Comparison of ENCODE assay signal across 26 cellular contexts in genomic region chr4:113461281-113461680, GRCh38.
DNase-seq lines count a peak whose midpoint lies in the region; ATAC-seq, FAIRE-seq and TF ChIP-seq lines count a peak whose summit lies in the region.
"Had no signal": no experiment of that assay in that cellular context is flagged by ENCODE, and none has a peak within 500 bp of the region (broad histone marks: within the 10 kb centered on the region; RNA-seq: fewer than 3 reads in every experiment).

No MANE protein-coding gene starts in this region.

- H3K4me1 ChIP-seq in H1 (replicated peaks in 1 of 4; ENCODE audit: control insufficient read depth in 3 of 4, insufficient read depth in 4 of 4, low read length in 3 of 4) (no peaks in the 10 kb centered on the region), heart left ventricle (peaks cover 0 to 2% (median 0%) of the 10 kb centered on the region in 12 donors)
- H3K4me1 ChIP-seq: BE2C had no signal

- no peak overlapping the region for H3K27ac ChIP-seq in H1 (ENCODE audit: low read depth, low read length)
- no peak overlapping the region for H3K27ac ChIP-seq in heart left ventricle
- H3K27ac ChIP-seq: SJCRH30 had no signal

- H3K27ac Mint-ChIP-seq in activated CD4-positive, alpha-beta T cell treated with anti-CD3 and anti-CD28 coated beads, Interleukin-2, amount 10 ng/mL, durations not matched to agents 24 days and 14 days = peak overlapping the region; percentile 45
- peak overlapping the region; percentile 68 for H3K27ac Mint-ChIP-seq in activated naive CD8-positive, alpha-beta T cell
- H3K27ac Mint-ChIP-seq in activated naive CD8-positive, alpha-beta T cell treated with anti-CD3 and anti-CD28 coated beads for 36 hours = no peak overlapping the region
- H3K27ac Mint-ChIP-seq: CD14-positive monocyte had no signal

- intact Hi-C loops in activated CD4-positive, alpha-beta T cell treated with anti-CD3 and anti-CD28 coated beads, Interleukin-2, amount 10 ng/mL, durations not matched to agents 24 days and 14 days (cut with micrococcal nuclease) = no loop called here
- intact Hi-C loops in heart left ventricle (cut with DNase I) = loop anchor here in 1 of 10 donors (10.0 kb wide), 1 partner anchor 74 kb away; no protein-coding TSS in a partner anchor

- no peak overlapping the region for H3K56ac ChIP-seq in H1 (replicated peaks; ENCODE audit: insufficient read length, low read depth, low read length)

- H3K27me3 ChIP-seq in H1 (replicated peaks in 1 of 4; ENCODE audit: control insufficient read depth in 3 of 4, extremely low read depth in 1 of 4, insufficient read depth in 3 of 4, low read length in 3 of 4) (no peaks in the 10 kb centered on the region), heart left ventricle (no peaks in the 10 kb centered on the region)
- H3K27me3 ChIP-seq: BE2C, MG63, SJCRH30 had no signal

- H2AK5ac ChIP-seq in H1 (ENCODE audit: low read depth, low read length) = 0 out of 2 replicates have a peak overlapping the region, but pooled peaks have one; percentile 46

- H3K36me3 ChIP-seq in H1 (ENCODE audit: control insufficient read depth in 2 of 4, insufficient read depth in 4 of 4, low read length in 3 of 4) (no peaks in the 10 kb centered on the region), heart left ventricle (peaks cover 0 to 90% (median 68%) of the 10 kb centered on the region in 9 donors)
- H3K36me3 ChIP-seq: BE2C, MG63 had no signal

- H2BK120ac ChIP-seq in H1 (replicated peaks; ENCODE audit: low read depth, low read length) = peak overlapping the region; percentile 72

- ATAC-seq in heart left ventricle = no peak
- ATAC-seq: PC-3, Right ventricle myocardium inferior had no signal

- H3K4me1 Mint-ChIP-seq in activated CD4-positive, alpha-beta T cell treated with anti-CD3 and anti-CD28 coated beads, Interleukin-2, amount 10 ng/mL, durations not matched to agents 24 days and 14 days = peaks cover 6% of the 10 kb centered on the region
- H3K4me1 Mint-ChIP-seq in activated naive CD8-positive, alpha-beta T cell (ENCODE audit: low read depth) = peaks cover 12% of the 10 kb centered on the region
- peaks cover 6% of the 10 kb centered on the region for H3K4me1 Mint-ChIP-seq in activated naive CD8-positive, alpha-beta T cell treated with anti-CD3 and anti-CD28 coated beads for 36 hours
- H3K4me1 Mint-ChIP-seq: CD14-positive monocyte had no signal

- POLR2A ChIA-PET in H1 (lab: Charles Lee; ENCODE audit: partially characterized antibody) = no interaction called here

- H3K14ac ChIP-seq in H1 (ENCODE audit: insufficient read length) = no peak overlapping the region

- no peaks in the 10 kb centered on the region for H3K9me3 Mint-ChIP-seq in activated CD4-positive, alpha-beta T cell treated with anti-CD3 and anti-CD28 coated beads, Interleukin-2, amount 10 ng/mL, durations not matched to agents 24 days and 14 days
- H3K9me3 Mint-ChIP-seq in activated naive CD8-positive, alpha-beta T cell (ENCODE audit: low read depth) = no peaks in the 10 kb centered on the region
- no peaks in the 10 kb centered on the region for H3K9me3 Mint-ChIP-seq in activated naive CD8-positive, alpha-beta T cell treated with anti-CD3 and anti-CD28 coated beads for 36 hours
- H3K9me3 Mint-ChIP-seq: CD14-positive monocyte had no signal

- H2BK20ac ChIP-seq in H1 (ENCODE audit: low read length) = no peak overlapping the region

- H2BK15ac ChIP-seq in H1 (ENCODE audit: low read length) = no peak overlapping the region

- no peak overlapping the region for H3K4ac ChIP-seq in H1 (replicated peaks; ENCODE audit: insufficient read length, low read depth, low read length)

- DNase-seq in activated CD4-positive, alpha-beta T cell treated with anti-CD3 and anti-CD28 coated beads, Interleukin-2, amount 10 ng/mL, durations not matched to agents 24 days and 14 days = no peak
- DNase-seq in activated CD4-positive, alpha-beta T cell treated with anti-CD3 and anti-CD28 coated beads, Interleukin-2, amount 50 U/mL, for 1 hour = no peak
- DNase-seq in activated naive CD8-positive, alpha-beta T cell treated with anti-CD3 and anti-CD28 coated beads for 36 hours = no peak
- DNase-seq in H1 (ENCODE audit: low read depth in 1 of 2, low spot score in 2 of 2) = no peak
- DNase-seq in DMS79 (lab: John Stamatoyannopoulos, UW) = no peak
- DNase-seq in heart left ventricle = no peak
- DNase-seq: 8988T; ACHN; BE2C; GOT3; HCEC 1CT; IMR-90; KG1; MG63; NCI-H2029; NCI-H446 treated with DMSO at 0.1 percent for 48 hours; NCI-H526; NCI-H82; NK-92 treated with Interleukin-12 subunit alpha and Interleukin-12 subunit beta, amount 100 ng/mL, for 24 hours; PC-3; SJCRH30 had no signal

- peaks cover 51% of the 10 kb centered on the region for H3K36me3 Mint-ChIP-seq in activated CD4-positive, alpha-beta T cell treated with anti-CD3 and anti-CD28 coated beads, Interleukin-2, amount 10 ng/mL, durations not matched to agents 24 days and 14 days (ENCODE audit: low read depth)
- peaks cover 28% of the 10 kb centered on the region for H3K36me3 Mint-ChIP-seq in activated naive CD8-positive, alpha-beta T cell
- peaks cover 29% of the 10 kb centered on the region for H3K36me3 Mint-ChIP-seq in activated naive CD8-positive, alpha-beta T cell treated with anti-CD3 and anti-CD28 coated beads for 36 hours

- H3K23me2 ChIP-seq in H1 (ENCODE audit: low read depth, low read length) = no peaks in the 10 kb centered on the region; the same call in 1 of the 2 replicates

- H3K79me1 ChIP-seq in H1 (ENCODE audit: low read depth, low read length) = no peaks in the 10 kb centered on the region

- H4K5ac ChIP-seq in H1 (ENCODE audit: insufficient read length, low read depth, low read length) = no peak overlapping the region

- H3K9ac ChIP-seq in H1 (replicated peaks in 1 of 4; ENCODE audit: extremely low read depth in 1 of 4, low read depth in 3 of 4, low read length in 3 of 4) = no peak overlapping the region

- no peak overlapping the region for H2BK5ac ChIP-seq in H1 (ENCODE audit: low read depth, low read length)

- no peak overlapping the region for H3K23ac ChIP-seq in H1 (ENCODE audit: insufficient read length)

- no peak overlapping the region for H4K91ac ChIP-seq in H1 (replicated peaks; ENCODE audit: insufficient read length, low read length)

- no peak for FAIRE-seq in H1 (lab: Jason Lieb, UNC)
- FAIRE-seq: D721Med, G401.6 had no signal

- TF ChIP-seq CTCF in H1 (IDR thresholded peaks at IDR 0.05; ENCODE audit: control extremely low read depth in 1 of 3, insufficient read depth in 1 of 3, low read depth in 1 of 3, low read length in 3 of 3) (no peak), heart left ventricle (IDR thresholded peaks at IDR 0.05) (no peak)

- TF ChIP-seq RAD21 in H1 (IDR thresholded peaks at IDR 0.05 in 1 of 2, conservative IDR thresholded peaks at IDR 0.05 in 1 of 2; ENCODE audit: low read depth in 2 of 2, low read length in 2 of 2) = no peak

- TF ChIP-seq POLR2A in H1 (IDR thresholded peaks at IDR 0.05; ENCODE audit: control extremely low read depth in 1 of 2, low read depth in 2 of 2, low read length in 2 of 2) (no peak), heart left ventricle (IDR thresholded peaks at IDR 0.05) (no peak)

- H3K9me3 ChIP-seq in H1 (ENCODE audit: insufficient read depth in 2 of 2, low read depth in 1 of 2, low read length in 1 of 2) (no peaks in the 10 kb centered on the region), heart left ventricle (no peaks in the 10 kb centered on the region)
- H3K9me3 ChIP-seq: BE2C, MG63, SJCRH30 had no signal

- H3K4me3 ChIP-seq in H1 (ENCODE audit: extremely low read depth in 1 of 4, insufficient read depth in 2 of 4, low read depth in 3 of 4, low read length in 4 of 4) = no peak overlapping the region
- no peak overlapping the region for H3K4me3 ChIP-seq in heart left ventricle
- H3K4me3 ChIP-seq: MG63, SJCRH30 had no signal

- no peak overlapping the region for H3K18ac ChIP-seq in H1 (ENCODE audit: extremely low read depth, low read length)

- H4K20me1 ChIP-seq in H1 (replicated peaks in 1 of 2; ENCODE audit: control insufficient read depth in 1 of 2, insufficient read depth in 2 of 2, low read length in 2 of 2) = no peaks in the 10 kb centered on the region

- CTCF ChIA-PET in H1 (lab: Charles Lee; ENCODE audit: partially characterized antibody) = no interaction called here

- no peak overlapping the region for H3K4me3 Mint-ChIP-seq in activated CD4-positive, alpha-beta T cell treated with anti-CD3 and anti-CD28 coated beads, Interleukin-2, amount 10 ng/mL, durations not matched to agents 24 days and 14 days
- no peak overlapping the region for H3K4me3 Mint-ChIP-seq in activated naive CD8-positive, alpha-beta T cell
- H3K4me3 Mint-ChIP-seq in activated naive CD8-positive, alpha-beta T cell treated with anti-CD3 and anti-CD28 coated beads for 36 hours = no peak overlapping the region
- H3K4me3 Mint-ChIP-seq: CD14-positive monocyte had no signal

- H2AFZ ChIP-seq in H1 (ENCODE audit: low read length) = no peak overlapping the region

- no peaks in the 10 kb centered on the region for H3K27me3 Mint-ChIP-seq in activated CD4-positive, alpha-beta T cell treated with anti-CD3 and anti-CD28 coated beads, Interleukin-2, amount 10 ng/mL, durations not matched to agents 24 days and 14 days
- H3K27me3 Mint-ChIP-seq in activated naive CD8-positive, alpha-beta T cell = no peaks in the 10 kb centered on the region
- no peaks in the 10 kb centered on the region for H3K27me3 Mint-ChIP-seq in activated naive CD8-positive, alpha-beta T cell treated with anti-CD3 and anti-CD28 coated beads for 36 hours

- no peak for TF ChIP-seq EP300 in H1 (IDR thresholded peaks at IDR 0.05; ENCODE audit: borderline replicate concordance in 1 of 2, low read depth in 2 of 2, low read length in 2 of 2)

- no peaks in the 10 kb centered on the region for H3K79me2 ChIP-seq in H1 (ENCODE audit: control insufficient read depth in 1 of 2, insufficient read depth in 2 of 2, low read length in 2 of 2)

- no peak overlapping the region for H4K8ac ChIP-seq in H1 (ENCODE audit: extremely low read depth, insufficient read depth, low read length)

- H2BK12ac ChIP-seq in H1 (ENCODE audit: low read depth, low read length) = no peak overlapping the region

- no peak overlapping the region for H3K4me2 ChIP-seq in H1 (ENCODE audit: insufficient read depth in 1 of 2, low read depth in 2 of 2, low read length in 2 of 2)

TF ChIP-seq in H1, 55 proteins besides CTCF, POLR2A, EP300 and RAD21 (continues in another document):
- no peak for TF ChIP-seq TAF7 (optimal IDR thresholded peaks at IDR 0.05; ENCODE audit: borderline replicate concordance, low read depth, low read length)
- TF ChIP-seq TAF1 (IDR thresholded peaks at IDR 0.05; ENCODE audit: low read depth, low read length) = no peak
- TF ChIP-seq RXRA (IDR thresholded peaks at IDR 0.05; ENCODE audit: insufficient read depth, low read depth, low read length) = no peak
- TF ChIP-seq HDAC6 (IDR thresholded peaks at IDR 0.05; ENCODE audit: low read depth, low read length) = no peak
- TF ChIP-seq CTBP2 (IDR thresholded peaks at IDR 0.05; ENCODE audit: borderline replicate concordance, insufficient read depth, insufficient read length, low read length) = no peak
- TF ChIP-seq SAP30 (IDR thresholded peaks at IDR 0.05; ENCODE audit: insufficient read depth, insufficient replicate concordance, low read length) = no peak
- no peak for TF ChIP-seq RFX5 (IDR thresholded peaks at IDR 0.05; ENCODE audit: borderline replicate concordance, low read depth, low read length)
- TF ChIP-seq YY1 (IDR thresholded peaks at IDR 0.05; ENCODE audit: low read depth, low read length) = no peak
- no peak for TF ChIP-seq CHD2 (IDR thresholded peaks at IDR 0.05; ENCODE audit: low read length)
